Comparison of ENCODE assay signal across 8 cellular contexts in the genomic region with DNA sequence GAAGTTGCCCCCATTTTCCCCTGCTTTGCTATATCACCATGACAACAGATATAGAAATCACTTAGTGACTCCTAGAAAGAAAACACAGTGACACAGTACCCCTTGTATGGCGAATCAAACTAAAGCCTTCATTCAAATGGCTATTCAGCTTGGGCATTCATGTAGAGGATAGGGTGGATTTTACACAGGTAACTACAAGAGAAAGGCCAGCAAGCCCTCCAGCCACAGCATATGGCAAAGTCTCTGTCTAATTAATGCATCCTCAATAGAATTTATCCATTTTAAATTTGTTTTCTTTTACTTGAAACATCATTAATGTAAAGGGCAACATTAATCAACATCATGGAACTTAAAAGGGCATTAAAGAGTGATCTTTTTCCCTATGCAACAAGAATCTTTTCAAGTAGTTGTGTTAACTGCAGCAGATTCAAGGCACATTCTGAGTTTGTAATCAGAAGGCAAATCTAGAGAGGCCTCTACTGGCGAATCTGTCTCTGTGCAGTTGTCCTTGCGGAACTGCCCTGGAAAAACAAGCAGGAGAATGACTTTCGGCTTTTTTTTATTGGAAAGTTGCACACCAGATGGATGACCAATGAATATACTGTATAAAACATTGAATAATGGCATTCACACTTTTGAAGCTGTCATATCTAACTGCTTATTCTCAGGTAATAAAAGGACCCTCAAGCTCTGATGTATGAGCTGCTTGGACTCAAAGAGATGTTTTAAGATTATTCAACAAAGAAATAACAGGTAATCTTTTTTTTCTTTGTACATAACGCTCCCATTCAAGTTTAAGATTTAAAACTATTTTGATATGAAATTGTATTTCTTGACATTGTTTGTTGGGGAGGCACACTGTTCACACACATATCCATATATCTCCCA.
DNase-seq lines count a peak whose midpoint lies in the region; ATAC-seq lines count a peak whose summit lies in the region.

No MANE protein-coding gene starts in this region.

- no peaks in the 10 kb centered on the region for H3K27me3 ChIP-seq in SJCRH30

- H3K9me3 ChIP-seq in SJCRH30 (replicated peaks), result no peaks in the 10 kb centered on the region; the same call in 1 of the 2 replicates

- peaks cover 13% of the 10 kb centered on the region for H3K4me1 ChIP-seq in SJCRH30

- no peak for ATAC-seq in HG03097 (IDR thresholded peaks at IDR 0.05; ENCODE audit: low FRiP score, unreplicated experiment)

- H3K4me3 ChIP-seq in SJCRH30, result no peak overlapping the region

- DNase-seq in D341Med (ENCODE audit: low spot score) (peak; percentile 53), HT1080 (ENCODE audit: low read depth) (peak; percentile 54), SJCRH30 (peak; percentile 49 to 76), glomerular endothelial cell (ENCODE audit: extremely low read depth, low read depth, low spot score) (peak; percentile 41), stromal cell of bone marrow (ENCODE audit: low read depth) (peak; percentile 63), NCI-H2227 (lab: John Stamatoyannopoulos, UW; ENCODE audit: unreplicated experiment) (no peak)
- DNase-seq in activated T-cell treated with anti-CD3 and anti-CD28 coated beads, Interleukin-2, amount 50 U/mL, for 48 hours, result no peak

- no peak overlapping the region for H3K27ac ChIP-seq in SJCRH30

- no peaks in the 10 kb centered on the region for H3K36me3 ChIP-seq in SJCRH30

Comparison
In these comparisons a context has a peak if more than half of its experiments do, and no peak if none do; other contexts are left out.
1. DNase-seq: peak in D341Med (single experiment), HT1080 (single experiment), SJCRH30 (2 of 2), glomerular endothelial cell (single experiment) and stromal cell of bone marrow (single experiment); none in activated T-cell treated with anti-CD3 and anti-CD28 coated beads, Interleukin-2, amount 50 U/mL, for 48 hours (0 of 2) and NCI-H2227 (single experiment).